Comparison of ENCODE assay signal across 9 cellular contexts in the genomic region with DNA sequence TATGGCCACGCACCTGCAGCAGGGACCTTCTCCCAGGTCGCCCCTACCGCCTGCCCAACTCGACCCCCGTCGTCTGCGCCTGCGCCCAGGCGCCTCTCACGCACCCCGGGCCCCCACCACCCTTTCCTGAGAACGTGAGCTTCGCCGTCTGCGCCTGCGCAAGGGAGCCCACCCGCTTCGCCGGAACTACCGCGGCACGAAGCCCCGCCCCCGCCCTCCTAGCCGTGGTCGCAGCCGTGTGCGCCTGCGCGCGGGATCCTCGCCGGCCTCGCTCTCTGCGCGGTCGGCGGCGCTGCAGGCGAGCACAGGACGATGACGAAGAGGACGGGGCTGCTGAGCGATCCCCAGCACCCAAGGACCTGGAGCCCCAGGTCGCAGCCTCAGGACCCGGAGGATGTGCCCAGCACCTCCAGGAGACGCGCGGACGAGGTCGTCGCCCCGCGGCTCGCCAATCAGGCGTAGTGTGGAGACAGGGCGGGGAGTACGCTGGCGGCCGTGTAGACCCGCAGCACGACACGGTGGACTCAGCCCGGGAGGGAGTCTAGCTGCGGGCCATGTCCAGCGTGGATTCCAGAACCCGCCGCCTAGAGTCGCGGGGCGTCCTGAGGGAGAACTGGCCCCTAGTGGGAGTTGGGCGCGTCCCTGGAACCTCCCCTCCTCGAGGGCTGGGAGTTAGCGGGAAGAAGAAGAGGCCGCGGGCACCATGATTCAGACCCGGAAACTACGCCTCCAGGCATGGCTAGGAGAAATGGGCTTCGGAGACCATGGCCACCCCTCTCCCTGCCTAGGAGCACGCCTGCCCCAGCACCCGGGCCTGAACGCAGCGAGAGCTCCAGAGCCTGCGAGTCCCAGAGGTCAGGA.
DNase-seq lines count a peak whose midpoint lies in the region; TF ChIP-seq lines count a peak whose summit lies in the region.
"Had no signal": no experiment of that assay in that cellular context is flagged by ENCODE, and none has a peak within 500 bp of the region (broad histone marks: within the 10 kb centered on the region; RNA-seq: fewer than 3 reads in every experiment).

No MANE protein-coding gene starts in this region.

- H2AFZ ChIP-seq in ACC112 (ENCODE audit: low read length, unreplicated experiment) = peak overlapping the region; percentile 97
- peak overlapping the region; percentile 99 for H2AFZ ChIP-seq in parathyroid adenoma

- peaks cover 2% of the 10 kb centered on the region for H3K27me3 Mint-ChIP-seq in osteocyte (ENCODE audit: unreplicated experiment)

- 18% methylated on average over 30 of the region's 85 CpGs for WGBS in suprapubic skin

- H3K27ac Mint-ChIP-seq in osteocyte (ENCODE audit: unreplicated experiment) = no peak overlapping the region

- H3K27me3 ChIP-seq in ACC112 (ENCODE audit: insufficient read depth, low read length) = no peaks in the 10 kb centered on the region
- H3K27me3 ChIP-seq in parathyroid adenoma (ENCODE audit: control insufficient read depth, insufficient read depth, low read length) = no peaks in the 10 kb centered on the region
- H3K27me3 ChIP-seq in suprapubic skin = no peaks in the 10 kb centered on the region

- H3K36me3 Mint-ChIP-seq in osteocyte (ENCODE audit: unreplicated experiment) = no peaks in the 10 kb centered on the region

- TF ChIP-seq CTCF in parathyroid adenoma (IDR thresholded peaks at IDR 0.05) (no peak), suprapubic skin (IDR thresholded peaks at IDR 0.05) (no peak), osteocyte (IDR thresholded peaks at IDR 0.05) (no peak)

- H3K36me3 ChIP-seq in ACC112 (ENCODE audit: insufficient read depth, low read length) = no peaks in the 10 kb centered on the region
- no peaks in the 10 kb centered on the region for H3K36me3 ChIP-seq in parathyroid adenoma (ENCODE audit: control insufficient read depth, insufficient read depth, low read length)
- H3K36me3 ChIP-seq in suprapubic skin = no peaks in the 10 kb centered on the region

- H3K4me1 ChIP-seq in ACC112 (ENCODE audit: control insufficient read depth, insufficient read depth, low read length, unreplicated experiment) (peaks cover 16% of the 10 kb centered on the region), parathyroid adenoma (no peaks in the 10 kb centered on the region), suprapubic skin (peaks cover 9% of the 10 kb centered on the region)

- no peaks in the 10 kb centered on the region for H3K4me1 Mint-ChIP-seq in osteocyte (ENCODE audit: unreplicated experiment)

- TF ChIP-seq POLR2A in suprapubic skin (IDR thresholded peaks at IDR 0.05) = no peak

- H3K27ac ChIP-seq in ACC112 (ENCODE audit: low read depth, low read length) = peak overlapping the region; percentile 20; the same call in 1 of the 2 replicates
- peak overlapping the region; percentile 25 for H3K27ac ChIP-seq in parathyroid adenoma
- no peak overlapping the region for H3K27ac ChIP-seq in suprapubic skin

- H3K79me2 ChIP-seq in ACC112 (ENCODE audit: control insufficient read depth, insufficient read depth, low read length, unreplicated experiment) (no peaks in the 10 kb centered on the region), parathyroid adenoma (no peaks in the 10 kb centered on the region)

- H3K4me3 ChIP-seq in ACC112 (ENCODE audit: low read depth, low read length) (peak overlapping the region; percentile 77), parathyroid adenoma (ENCODE audit: low read depth, low read length) (peak overlapping the region; percentile 75), suprapubic skin (peak overlapping the region; percentile 54)

- peak; percentile 60 for DNase-seq in NCI-H146 (lab: John Stamatoyannopoulos, UW)
- peak; percentile 46 for DNase-seq in activated effector memory CD4-positive, alpha-beta T cell treated with Interleukin-2 at 50 U/mL for 16 hours
- DNase-seq in fibroblast of the conjunctiva (ENCODE audit: low read depth) = peak; percentile 54
- peak; percentile 79 to 82 for DNase-seq in suprapubic skin (ENCODE audit: low spot score in 2 of 2)
- DNase-seq in osteocyte (ENCODE audit: extremely low spot score, unreplicated experiment) = no peak
- no peak for DNase-seq in islet precursor cell
- DNase-seq: DND-41 had no signal

- no peak for TF ChIP-seq EP300 in suprapubic skin (IDR thresholded peaks at IDR 0.05)

- no peaks in the 10 kb centered on the region for H3K9me3 ChIP-seq in parathyroid adenoma (ENCODE audit: control insufficient read depth, low read length)
- no peaks in the 10 kb centered on the region for H3K9me3 ChIP-seq in suprapubic skin

- no peak overlapping the region for H3K4me3 Mint-ChIP-seq in osteocyte (ENCODE audit: unreplicated experiment)

- peak overlapping the region; percentile 58 for H3K9ac ChIP-seq in parathyroid adenoma

- peak overlapping the region; percentile 94 for H3K4me2 ChIP-seq in parathyroid adenoma (ENCODE audit: low read length)

- no peaks in the 10 kb centered on the region for H3K9me3 Mint-ChIP-seq in osteocyte (ENCODE audit: unreplicated experiment)

Comparison
In these comparisons a context has a peak if more than half of its experiments do, and no peak if none do; other contexts are left out.
1. DNase-seq: peak in NCI-H146 (single experiment), activated effector memory CD4-positive, alpha-beta T cell treated with Interleukin-2 at 50 U/mL for 16 hours (single experiment), fibroblast of the conjunctiva (single experiment) and suprapubic skin (2 of 2); none in osteocyte (single experiment) and islet precursor cell (single experiment).
2. Peak in every context shown above with its lines, with median percentiles within 50 percentile points of each other: H3K4me3 ChIP-seq.